ENCODE assay signal across 19 cellular contexts in genomic region chr15:27091270-27091940, GRCh38.
DNase-seq lines count a peak whose midpoint lies in the region; ATAC-seq, FAIRE-seq and TF ChIP-seq lines count a peak whose summit lies in the region.
"Had no signal": no experiment of that assay in that cellular context is flagged by ENCODE, and none has a peak within 500 bp of the region (broad histone marks: within the 10 kb centered on the region; RNA-seq: fewer than 3 reads in every experiment).

No MANE protein-coding gene starts in this region.

- H3K4me2 ChIP-seq in K562 (ENCODE audit: insufficient read depth, low read length), result peak overlapping the region; percentile 67
- H3K4me2 ChIP-seq in HepG2 (ENCODE audit: low read depth, low read length), result no peak overlapping the region
- no peak overlapping the region for H3K4me2 ChIP-seq in hepatocyte

- ATAC-seq in K562, result no peak
- ATAC-seq in HepG2, result no peak

- H4K20me1 ChIP-seq in K562 (replicated peaks; ENCODE audit: control insufficient read depth, insufficient read depth, low read length) (no peaks in the 10 kb centered on the region; the same call in 1 of the 2 replicates), HepG2 (ENCODE audit: insufficient read depth, low read length) (no peaks in the 10 kb centered on the region), hepatocyte (ENCODE audit: insufficient read depth, poor library complexity, severe bottlenecking) (no peaks in the 10 kb centered on the region)

- H3K4me3 ChIP-seq in K562 (peak overlapping the region; percentile 12; the same call in 1 of the 2 replicates), HepG2 (replicated peaks in 1 of 3; ENCODE audit: insufficient read depth in 1 of 3, low read depth in 2 of 3, low read length in 3 of 3) (no peak overlapping the region), hepatocyte (no peak overlapping the region)
- H3K4me3 ChIP-seq: MG63 had no signal

- intact Hi-C loops in K562 (cut with micrococcal nuclease), result no loop called here
- intact Hi-C loops in HepG2 (cut with micrococcal nuclease; ENCODE audit: unreplicated experiment), result no loop called here

- CTCF ChIA-PET in K562 (lab: Yijun Ruan, JAX; ENCODE audit: low intra/inter-chr PET ratio), result no interaction called here
- CTCF ChIA-PET in HepG2 (lab: Yijun Ruan, JAX; ENCODE audit: low intra/inter-chr PET ratio, low total read pairs), result no interaction called here

- no peak for FAIRE-seq in K562 (lab: Jason Lieb, UNC)
- no peak for FAIRE-seq in HepG2 (lab: Jason Lieb, UNC)
- FAIRE-seq in urothelium cell line (lab: Jason Lieb, UNC), result no peak

- H3K9me2 ChIP-seq in hepatocyte (replicated peaks; ENCODE audit: insufficient read depth), result no peaks in the 10 kb centered on the region

- TF ChIP-seq RAD21 in K562 (CRISPR knock-in tag; conservative IDR thresholded peaks at IDR 0.05 in 1 of 2, IDR thresholded peaks at IDR 0.05 in 1 of 2) (no peak), HepG2 (CRISPR knock-in tag; IDR thresholded peaks at IDR 0.05) (no peak)

- H3K79me2 ChIP-seq in K562 (ENCODE audit: control insufficient read depth, insufficient read depth, low read length) (peaks cover 85% of the 10 kb centered on the region), HepG2 (ENCODE audit: insufficient read depth, low read length) (no peaks in the 10 kb centered on the region), hepatocyte (no peaks in the 10 kb centered on the region)

- H3K9me3 Mint-ChIP-seq in osteocyte (ENCODE audit: unreplicated experiment), result no peaks in the 10 kb centered on the region

- H3K27ac Mint-ChIP-seq in osteocyte (ENCODE audit: unreplicated experiment), result no peak overlapping the region
- H3K27ac Mint-ChIP-seq: CD4-positive, alpha-beta memory T cell; HFFc6 had no signal

- TF ChIP-seq CTCF in K562 (IDR thresholded peaks at IDR 0.05 in 2 of 3, conservative IDR thresholded peaks at IDR 0.05 in 1 of 3; ENCODE audit: insufficient read depth in 2 of 3, low read depth in 1 of 3, low read length in 3 of 3), result no peak
- TF ChIP-seq CTCF in HepG2 (CRISPR knock-in tag; IDR thresholded peaks at IDR 0.05), result no peak
- TF ChIP-seq CTCF in osteocyte (IDR thresholded peaks at IDR 0.05), result no peak
- TF ChIP-seq CTCF in hepatocyte (IDR thresholded peaks at IDR 0.05; ENCODE audit: poor library complexity), result no peak

- peaks cover 28 to 33% of the 10 kb centered on the region in 2 experiments for H3K4me1 ChIP-seq in K562 (replicated peaks in 1 of 2; ENCODE audit: control insufficient read depth in 2 of 2, insufficient read depth in 2 of 2, low read length in 2 of 2)
- no peaks in the 10 kb centered on the region for H3K4me1 ChIP-seq in HepG2 (ENCODE audit: insufficient read depth, low read length)
- H3K4me1 ChIP-seq in hepatocyte (ENCODE audit: insufficient read depth), result peaks cover 16% of the 10 kb centered on the region

- H3K9me1 ChIP-seq in K562 (ENCODE audit: control insufficient read depth, insufficient read depth, low read length), result no peaks in the 10 kb centered on the region

- no peaks in the 10 kb centered on the region for H3K27me3 Mint-ChIP-seq in osteocyte (ENCODE audit: unreplicated experiment)
- H3K27me3 Mint-ChIP-seq: CD4-positive, alpha-beta memory T cell had no signal

- H3K27me3 ChIP-seq in K562 (ENCODE audit: control insufficient read depth in 2 of 2, insufficient read depth in 2 of 2, low read length in 2 of 2) (no peaks in the 10 kb centered on the region), HepG2 (ENCODE audit: control insufficient read depth in 1 of 2, insufficient read depth in 2 of 2, low read length in 2 of 2) (no peaks in the 10 kb centered on the region; a peak in 1 of 5 replicates), hepatocyte (no peaks in the 10 kb centered on the region)
- H3K27me3 ChIP-seq: MG63 had no signal

- peaks cover 26% of the 10 kb centered on the region for H3K4me1 Mint-ChIP-seq in osteocyte (ENCODE audit: unreplicated experiment)
- H3K4me1 Mint-ChIP-seq: CD4-positive, alpha-beta memory T cell had no signal

- H3K9ac ChIP-seq in K562 (ENCODE audit: insufficient read depth in 1 of 2, low read depth in 2 of 2, low read length in 2 of 2) (peak overlapping the region; percentile 47 to 53; a peak in 3 of 4 replicates), HepG2 (ENCODE audit: insufficient read depth, low read depth, low read length) (no peak overlapping the region)

- BruUV-seq in K562 (replicated peaks; lab: Mats Ljungman, UMichigan), result no TSS peak
- BruUV-seq in HepG2 (replicated peaks; lab: Mats Ljungman, UMichigan), result no TSS peak

- TF ChIP-seq EP300 in K562 (IDR thresholded peaks at IDR 0.05; ENCODE audit: low read length) (no peak), HepG2 (IDR thresholded peaks at IDR 0.05; ENCODE audit: low read depth in 2 of 2, low read length in 2 of 2) (no peak), HepG2 (CRISPR knock-in tag; IDR thresholded peaks at IDR 0.05; ENCODE audit: borderline replicate concordance) (no peak)

- H3K36me3 ChIP-seq in K562 (ENCODE audit: control insufficient read depth, insufficient read depth, low read length), result peaks cover 27% of the 10 kb centered on the region
- H3K36me3 ChIP-seq in HepG2 (replicated peaks in 1 of 2; ENCODE audit: control insufficient read depth in 1 of 2, insufficient read depth in 2 of 2, low read length in 2 of 2), result no peaks in the 10 kb centered on the region
- H3K36me3 ChIP-seq in hepatocyte (replicated peaks; ENCODE audit: insufficient read depth, low read depth), result no peaks in the 10 kb centered on the region
- H3K36me3 ChIP-seq: MG63 had no signal

- H2AFZ ChIP-seq in K562 (ENCODE audit: low read depth, low read length) (peak overlapping the region; percentile 63), HepG2 (ENCODE audit: low read length) (no peak overlapping the region), hepatocyte (no peak overlapping the region)

- 18% methylated on average over 9 of the region's 9 CpGs for WGBS in K562 (ENCODE audit: insufficient coverage, low coverage, missing lambda C conversion rate)
- WGBS in HepG2 (ENCODE audit: low lambda C conversion rate), result 19% methylated on average over 9 of the region's 9 CpGs
- 67% methylated on average over 9 of the region's 9 CpGs for WGBS in hepatocyte (ENCODE audit: low lambda C conversion rate, missing lambda C conversion rate)

- H3K9me3 ChIP-seq in K562 (replicated peaks; ENCODE audit: control insufficient read depth, insufficient read depth, low read depth, low read length), result peaks cover 4% of the 10 kb centered on the region
- peaks cover 10% of the 10 kb centered on the region; the same call in 1 of the 2 replicates for H3K9me3 ChIP-seq in HepG2 (ENCODE audit: low read length)
- H3K9me3 ChIP-seq in hepatocyte (ENCODE audit: low read depth), result no peaks in the 10 kb centered on the region
- H3K9me3 ChIP-seq: MG63 had no signal

- H3K36me3 Mint-ChIP-seq in osteocyte (ENCODE audit: unreplicated experiment), result no peaks in the 10 kb centered on the region
- H3K36me3 Mint-ChIP-seq: CD4-positive, alpha-beta memory T cell had no signal

- in situ Hi-C loops in K562 (cut with MboI), result no loop called here
- in situ Hi-C loops in HepG2 (cut with HindIII; ENCODE audit: extremely low pct_ligation_motif_present, low pct_unique_long_range_greater_than_20kb), result no loop called here

- H3K27ac ChIP-seq in K562 (ENCODE audit: extremely low read depth, low read depth, low read length), result peak overlapping the region; percentile 70
- no peak overlapping the region for H3K27ac ChIP-seq in HepG2 (ENCODE audit: extremely low read length, insufficient read depth, low read length)
- H3K27ac ChIP-seq in hepatocyte, result no peak overlapping the region

- no peak for TF ChIP-seq POLR2A in K562 (conservative IDR thresholded peaks at IDR 0.05)
- no peak for TF ChIP-seq POLR2A in HepG2 (IDR thresholded peaks at IDR 0.05; ENCODE audit: insufficient read depth in 1 of 2, low read depth in 2 of 2, low read length in 2 of 2)

- POLR2A ChIA-PET in K562 (lab: Yijun Ruan, JAX), result no interaction called here
- POLR2A ChIA-PET in HepG2 (lab: Yijun Ruan, JAX), result no interaction called here

- DNase-seq in HS-5 (ENCODE audit: low read depth) (peak; percentile 32), K562 (ENCODE audit: extremely low read depth in 1 of 4, low spot score in 3 of 4) (peak in 3 of 4 experiments; percentile 27 to 33 (median 32)), HepG2 (ENCODE audit: low spot score) (no peak), urothelium cell line (ENCODE audit: low spot score) (peak; percentile 9), osteocyte (ENCODE audit: extremely low spot score, unreplicated experiment) (no peak), hepatocyte (ENCODE audit: low spot score) (no peak)
- DNase-seq in stimulated activated CD4-positive, alpha-beta T cell treated with anti-CD3 and anti-CD28 coated beads, Interleukin-15, amount 100 ng/mL, for 24 hours, result no peak
- DNase-seq: ACHN; Calu3; CD4-positive, alpha-beta memory T cell; DMS79; HFFc6; Karpas-422; MG63; NCI-H1092 treated with DMSO at 0.1 percent for 48 hours; NCI-H2107; NCI-H69; RPMI8226; SIG-M5 had no signal

- H3K4me3 Mint-ChIP-seq in osteocyte (ENCODE audit: unreplicated experiment), result no peak overlapping the region
- H3K4me3 Mint-ChIP-seq: CD4-positive, alpha-beta memory T cell; HFFc6 had no signal

TF ChIP-seq in K562, 482 proteins besides CTCF, POLR2A, EP300 and RAD21 (continues in another document):
- TF ChIP-seq MBD2 (IDR thresholded peaks at IDR 0.05; ENCODE audit: borderline replicate concordance, low read depth) (no peak), BCOR (IDR thresholded peaks at IDR 0.05) (no peak), ZNF175 (CRISPR knock-in tag; IDR thresholded peaks at IDR 0.05; ENCODE audit: low read depth) (0 out of 2 replicates have a peak, but pooled peaks have one; percentile 63), PTRF (tag; IDR thresholded peaks at IDR 0.05) (peak; percentile 72), HDAC8 (tag; IDR thresholded peaks at IDR 0.05) (peak; percentile 69; the same call in 1 of the 2 replicates), NR2C2 (CRISPR knock-in tag; IDR thresholded peaks at IDR 0.05) (no peak), NR2C2 (tag; IDR thresholded peaks at IDR 0.05) (peak; percentile 44; the same call in 1 of the 2 replicates), ZNF174 (CRISPR knock-in tag; IDR thresholded peaks at IDR 0.05) (no peak), ZNF644 (tag; IDR thresholded peaks at IDR 0.05; ENCODE audit: low read depth) (peak; percentile 64; the same call in 1 of the 2 replicates)

TF ChIP-seq in HepG2, 621 proteins besides CTCF, POLR2A, EP300 and RAD21:
- TF ChIP-seq ATF7 (IDR thresholded peaks at IDR 0.05) (peak; percentile 74), ATF7 (CRISPR knock-in tag; IDR thresholded peaks at IDR 0.05) (no peak), FOSL1 (CRISPR knock-in tag; IDR thresholded peaks at IDR 0.05; ENCODE audit: borderline replicate concordance) (no peak)

Comparison
In these comparisons a context has a peak if more than half of its experiments do, and no peak if none do; other contexts are left out.
1. DNase-seq: peak in HS-5 (single experiment), K562 (3 of 4) and urothelium cell line (single experiment); none in HepG2 (single experiment), osteocyte (single experiment), hepatocyte (single experiment) and stimulated activated CD4-positive, alpha-beta T cell treated with anti-CD3 and anti-CD28 coated beads, Interleukin-15, amount 100 ng/mL, for 24 hours (single experiment).